Comparison of ENCODE assay signal across 11 cellular contexts in genomic region chr4:2861631-2862436, GRCh38. TPM values are rescaled to one million over a fixed set of nuclear protein-coding genes. Genes with fewer than 3 reads are reported as not detected.
DNase-seq lines count a peak whose midpoint lies in the region; ATAC-seq lines count a peak whose summit lies in the region.
"Had no signal": no experiment of that assay in that cellular context is flagged by ENCODE, and none has a peak within 500 bp of the region (broad histone marks: within the 10 kb centered on the region; RNA-seq: fewer than 3 reads in every experiment).

No MANE protein-coding gene starts in this region.

- intact Hi-C loops in Right ventricle myocardium inferior (cut with DNase I) (no loop called here), cardiac septum (cut with DNase I) (no loop called here)
- intact Hi-C loops in dendritic cell treated with granulocyte-macrophage colony-stimulating factor and Interleukin-4, amounts not matched to agents 40 ng/mL and 50 ng/mL, for 4 days (cut with micrococcal nuclease): no loop called here

- peaks cover 19% of the 10 kb centered on the region for H3K36me3 Mint-ChIP-seq in dendritic cell treated with granulocyte-macrophage colony-stimulating factor and Interleukin-4, amounts not matched to agents 40 ng/mL and 50 ng/mL, for 4 days (ENCODE audit: low read depth)
- H3K36me3 Mint-ChIP-seq in naive B cell: peaks cover 0 to 4% of the 10 kb centered on the region in 2 donors

- H3K9me3 Mint-ChIP-seq in dendritic cell treated with granulocyte-macrophage colony-stimulating factor and Interleukin-4, amounts not matched to agents 40 ng/mL and 50 ng/mL, for 4 days: no peaks in the 10 kb centered on the region
- peaks cover 0 to 6% (median 0%) of the 10 kb centered on the region in 7 donors for H3K9me3 Mint-ChIP-seq in naive B cell

- no peak for DNase-seq in Right ventricle myocardium inferior (ENCODE audit: missing footprints)
- DNase-seq in cardiac septum (ENCODE audit: low spot score): no peak
- DNase-seq in naive B cell: no peak
- DNase-seq in D341Med (ENCODE audit: low spot score): no peak
- DNase-seq in NCI-H69 (lab: John Stamatoyannopoulos, UW): no peak
- DNase-seq: cortex of kidney; KBM-7; stimulated activated CD4-positive, alpha-beta T cell treated with anti-CD3 and anti-CD28 coated beads, Interleukin-2, amount 100 ng/mL, for 48 hours had no signal

- no peaks in the 10 kb centered on the region for H3K27me3 Mint-ChIP-seq in dendritic cell treated with granulocyte-macrophage colony-stimulating factor and Interleukin-4, amounts not matched to agents 40 ng/mL and 50 ng/mL, for 4 days
- no peaks in the 10 kb centered on the region for H3K27me3 Mint-ChIP-seq in naive B cell

- peak overlapping the region; percentile 66 for H3K27ac Mint-ChIP-seq in dendritic cell treated with granulocyte-macrophage colony-stimulating factor and Interleukin-4, amounts not matched to agents 40 ng/mL and 50 ng/mL, for 4 days
- H3K27ac Mint-ChIP-seq in naive B cell: peak overlapping the region; percentile 64 to 95 (median 88)

- no peak overlapping the region for H3K4me3 Mint-ChIP-seq in dendritic cell treated with granulocyte-macrophage colony-stimulating factor and Interleukin-4, amounts not matched to agents 40 ng/mL and 50 ng/mL, for 4 days
- H3K4me3 Mint-ChIP-seq in naive B cell: peak overlapping the region in 7 of 8 donors; percentile 30 to 84 (median 69)

- ATAC-seq in Right ventricle myocardium inferior (peak; percentile 45), naive B cell (ENCODE audit: low read depth in 2 of 2) (peak; percentile 33 to 34), GM18519 (IDR thresholded peaks at IDR 0.05; ENCODE audit: low FRiP score, unreplicated experiment) (no peak), GM19452 (IDR thresholded peaks at IDR 0.05; ENCODE audit: unreplicated experiment) (no peak)

- H3K4me1 Mint-ChIP-seq in dendritic cell treated with granulocyte-macrophage colony-stimulating factor and Interleukin-4, amounts not matched to agents 40 ng/mL and 50 ng/mL, for 4 days (ENCODE audit: low read depth): peaks cover 79% of the 10 kb centered on the region
- H3K4me1 Mint-ChIP-seq in naive B cell: peaks cover 78 to 95% (median 86%) of the 10 kb centered on the region in 3 donors

RNA-seq across cellular contexts. Expression of gene ADD1, which starts 18.2 kb away (rescaled TPM):
- total RNA-seq in Right ventricle myocardium inferior (231 TPM), cardiac septum (213 TPM)
- polyA plus RNA-seq in naive B cell (ENCODE audit: low read depth in 6 of 6): 100 to 1,000 TPM; 325 to 440 (median 349) TPM

Comparison
In these comparisons a context has a peak if more than half of its experiments do, and no peak if none do; other contexts are left out.
1. ATAC-seq: peak in Right ventricle myocardium inferior (single experiment) and naive B cell (2 of 2); none in GM18519 (single experiment) and GM19452 (single experiment).